14 cellular contexts compared by ENCODE assay signal in the genomic region with DNA sequence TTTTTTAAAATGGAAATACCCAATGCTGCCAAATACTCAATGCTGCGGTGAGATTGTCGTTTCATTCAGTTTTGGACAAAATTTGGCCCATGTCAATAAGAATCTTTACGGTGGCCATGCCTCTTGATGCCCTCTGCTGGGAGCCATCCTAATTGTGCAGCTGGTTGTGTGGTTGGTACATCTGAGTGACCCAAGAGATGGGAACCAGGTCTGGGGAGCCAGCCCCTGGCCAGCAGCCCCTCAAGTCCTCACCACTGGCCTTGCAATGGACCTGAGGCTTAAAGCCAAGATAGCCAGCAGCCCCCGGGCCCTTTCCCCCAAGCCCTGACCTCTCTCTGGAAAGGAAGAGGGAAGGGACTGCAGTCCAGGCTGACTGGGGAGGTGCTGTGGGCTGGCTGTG. TPM values are rescaled to one million over a fixed set of nuclear protein-coding genes. Genes with fewer than 3 reads are reported as not detected.
DNase-seq lines count a peak whose midpoint lies in the region; ATAC-seq and TF ChIP-seq lines count a peak whose summit lies in the region.
"Had no signal": no experiment of that assay in that cellular context is flagged by ENCODE, and none has a peak within 500 bp of the region (broad histone marks: within the 10 kb centered on the region; RNA-seq: fewer than 3 reads in every experiment).

No MANE protein-coding gene starts in this region.

- H3K27ac Mint-ChIP-seq in osteocyte (ENCODE audit: unreplicated experiment): no peak overlapping the region

- peaks cover 11% of the 10 kb centered on the region for H3K36me3 Mint-ChIP-seq in osteocyte (ENCODE audit: unreplicated experiment)

- H3K27me3 ChIP-seq in SK-N-SH (ENCODE audit: insufficient read depth): no peaks in the 10 kb centered on the region
- H3K27me3 ChIP-seq in OCI-LY1 (ENCODE audit: insufficient read depth, low read length): no peaks in the 10 kb centered on the region

- no peaks in the 10 kb centered on the region for H3K27me3 Mint-ChIP-seq in osteocyte (ENCODE audit: unreplicated experiment)

- no peaks in the 10 kb centered on the region for H3K4me1 Mint-ChIP-seq in osteocyte (ENCODE audit: unreplicated experiment)

- CTCF ChIA-PET in SK-N-SH (lab: Yijun Ruan, JAX): interaction anchor here (1.0 to 11.5 kb wide), 3 partner anchors 11 to 81 kb away, joined by 3 to 69 read pairs (median 3); no protein-coding TSS in a partner anchor

- DNase-seq in SK-N-SH: no peak
- DNase-seq in osteocyte (ENCODE audit: extremely low spot score, unreplicated experiment): no peak
- DNase-seq in NCI-H510A treated with DMSO at 0.1 percent for 48 hours (lab: John Stamatoyannopoulos, UW): no peak
- no peak for DNase-seq in GM20000 (ENCODE audit: low spot score)
- DNase-seq in activated naive CD4-positive, alpha-beta T cell treated with anti-CD3 and anti-CD28 coated beads, Interleukin-2, amount 50 U/mL, for 16 hours: no peak
- DNase-seq: activated T-cell treated with anti-CD3 and anti-CD28 coated beads for 4 hours; mucosa of descending colon; OCI-M1; stimulated activated CD4-positive, alpha-beta T cell treated with anti-CD3 and anti-CD28 coated beads, Interleukin-12 subunit alpha, Interleukin-12 subunit beta, amount 100 ng/mL, for 4 hours; T-helper 1 cell had no signal

- H3K9ac ChIP-seq in SK-N-SH (no peak overlapping the region), OCI-LY1 (ENCODE audit: low read length) (no peak overlapping the region)

- H3K27ac ChIP-seq in SK-N-SH (ENCODE audit: low read depth in 2 of 2, low read length in 1 of 2) (no peak overlapping the region), OCI-LY1 (ENCODE audit: low read depth, low read length, poor library complexity, severe bottlenecking) (no peak overlapping the region), cingulate gyrus (ENCODE audit: low read depth, low read length) (peak overlapping the region; percentile 39)

- H2AFZ ChIP-seq in SK-N-SH (ENCODE audit: low read depth) (no peak overlapping the region), OCI-LY1 (ENCODE audit: low read length) (no peak overlapping the region)

- 100% methylated on average over 3 of the region's 4 CpGs for WGBS in SK-N-SH (ENCODE audit: low lambda C conversion rate)

- TF ChIP-seq EP300 in SK-N-SH (IDR thresholded peaks at IDR 0.05; ENCODE audit: borderline replicate concordance in 1 of 2, low read depth in 1 of 2, low read length in 1 of 2): no peak

- H3K4me3 Mint-ChIP-seq in osteocyte (ENCODE audit: unreplicated experiment): no peak overlapping the region

- no peak overlapping the region for H3K4me3 ChIP-seq in SK-N-SH (ENCODE audit: low read depth in 2 of 2, low read length in 1 of 2)
- no peak overlapping the region for H3K4me3 ChIP-seq in OCI-LY1 (ENCODE audit: low read depth, low read length, poor library complexity, severe bottlenecking)
- H3K4me3 ChIP-seq: mucosa of descending colon had no signal

- no peaks in the 10 kb centered on the region for H4K20me1 ChIP-seq in SK-N-SH (ENCODE audit: insufficient read depth)
- H4K20me1 ChIP-seq in OCI-LY1 (ENCODE audit: insufficient read depth, low read length): no peaks in the 10 kb centered on the region

- H3K9me2 ChIP-seq in SK-N-SH: no peaks in the 10 kb centered on the region
- no peaks in the 10 kb centered on the region for H3K9me2 ChIP-seq in OCI-LY1 (ENCODE audit: low read depth, low read length)

- H3K4me1 ChIP-seq in SK-N-SH (ENCODE audit: control insufficient read depth in 1 of 2, insufficient read depth in 2 of 2, low read depth in 1 of 2, low read length in 1 of 2) (no peaks in the 10 kb centered on the region), OCI-LY1 (ENCODE audit: insufficient read depth, low read length, severe bottlenecking) (no peaks in the 10 kb centered on the region)

- H3K79me2 ChIP-seq in SK-N-SH (ENCODE audit: insufficient read depth): peaks cover 6% of the 10 kb centered on the region; the same call in 1 of the 2 replicates
- no peaks in the 10 kb centered on the region for H3K79me2 ChIP-seq in OCI-LY1 (ENCODE audit: insufficient read depth, low read length)

- no peaks in the 10 kb centered on the region for H3K9me3 Mint-ChIP-seq in osteocyte (ENCODE audit: unreplicated experiment)

- H3K9me3 ChIP-seq in SK-N-SH: no peaks in the 10 kb centered on the region
- no peaks in the 10 kb centered on the region for H3K9me3 ChIP-seq in OCI-LY1 (ENCODE audit: low read length)
- H3K9me3 ChIP-seq: mucosa of descending colon had no signal

- H3K36me3 ChIP-seq in SK-N-SH (replicated peaks in 1 of 2; ENCODE audit: control insufficient read depth in 1 of 2, insufficient read depth in 2 of 2, low read length in 1 of 2) (peaks cover 0 to 6% of the 10 kb centered on the region in 2 experiments), OCI-LY1 (ENCODE audit: insufficient read depth, low read length) (no peaks in the 10 kb centered on the region)

- no peak for TF ChIP-seq RAD21 in SK-N-SH (IDR thresholded peaks at IDR 0.05; ENCODE audit: low read length)

- H3F3A ChIP-seq in SK-N-SH (replicated peaks; ENCODE audit: insufficient read depth) (no peaks in the 10 kb centered on the region), OCI-LY1 (ENCODE audit: insufficient read depth, low read length) (no peaks in the 10 kb centered on the region)

- POLR2A ChIA-PET in SK-N-SH (lab: Yijun Ruan, JAX): no interaction called here

- peak; percentile 14; the same call in 1 of the 2 replicates for TF ChIP-seq CTCF in SK-N-SH (IDR thresholded peaks at IDR 0.05)
- TF ChIP-seq CTCF in OCI-LY1 (IDR thresholded peaks at IDR 0.05; ENCODE audit: low read length): peak; percentile 27; the same call in 1 of the 2 replicates
- peak; percentile 31 for TF ChIP-seq CTCF in osteocyte (IDR thresholded peaks at IDR 0.05)
- TF ChIP-seq CTCF in GM20000 (IDR thresholded peaks at IDR 0.05; ENCODE audit: extremely low read depth, missing control alignments): no peak

- ATAC-seq in SK-N-SH treated with all-trans-retinoic acid at 6 μM for 48 hours: no peak
- ATAC-seq: activated CD4-positive, CD25-positive, alpha-beta regulatory T cell treated with anti-CD3 and anti-CD28 coated beads, Interleukin-2, amount 50 U/mL, for 24 hours; mucosa of descending colon had no signal

- H3K4me2 ChIP-seq in SK-N-SH: no peak overlapping the region
- H3K4me2 ChIP-seq in OCI-LY1 (ENCODE audit: low read length): no peak overlapping the region

TF ChIP-seq in SK-N-SH, 30 proteins besides CTCF, POLR2A, EP300 and RAD21 (continues in another document):
- TF ChIP-seq, protein P1, sequence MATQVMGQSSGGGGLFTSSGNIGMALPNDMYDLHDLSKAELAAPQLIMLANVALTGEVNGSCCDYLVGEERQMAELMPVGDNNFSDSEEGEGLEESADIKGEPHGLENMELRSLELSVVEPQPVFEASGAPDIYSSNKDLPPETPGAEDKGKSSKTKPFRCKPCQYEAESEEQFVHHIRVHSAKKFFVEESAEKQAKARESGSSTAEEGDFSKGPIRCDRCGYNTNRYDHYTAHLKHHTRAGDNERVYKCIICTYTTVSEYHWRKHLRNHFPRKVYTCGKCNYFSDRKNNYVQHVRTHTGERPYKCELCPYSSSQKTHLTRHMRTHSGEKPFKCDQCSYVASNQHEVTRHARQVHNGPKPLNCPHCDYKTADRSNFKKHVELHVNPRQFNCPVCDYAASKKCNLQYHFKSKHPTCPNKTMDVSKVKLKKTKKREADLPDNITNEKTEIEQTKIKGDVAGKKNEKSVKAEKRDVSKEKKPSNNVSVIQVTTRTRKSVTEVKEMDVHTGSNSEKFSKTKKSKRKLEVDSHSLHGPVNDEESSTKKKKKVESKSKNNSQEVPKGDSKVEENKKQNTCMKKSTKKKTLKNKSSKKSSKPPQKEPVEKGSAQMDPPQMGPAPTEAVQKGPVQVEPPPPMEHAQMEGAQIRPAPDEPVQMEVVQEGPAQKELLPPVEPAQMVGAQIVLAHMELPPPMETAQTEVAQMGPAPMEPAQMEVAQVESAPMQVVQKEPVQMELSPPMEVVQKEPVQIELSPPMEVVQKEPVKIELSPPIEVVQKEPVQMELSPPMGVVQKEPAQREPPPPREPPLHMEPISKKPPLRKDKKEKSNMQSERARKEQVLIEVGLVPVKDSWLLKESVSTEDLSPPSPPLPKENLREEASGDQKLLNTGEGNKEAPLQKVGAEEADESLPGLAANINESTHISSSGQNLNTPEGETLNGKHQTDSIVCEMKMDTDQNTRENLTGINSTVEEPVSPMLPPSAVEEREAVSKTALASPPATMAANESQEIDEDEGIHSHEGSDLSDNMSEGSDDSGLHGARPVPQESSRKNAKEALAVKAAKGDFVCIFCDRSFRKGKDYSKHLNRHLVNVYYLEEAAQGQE (IDR thresholded peaks at IDR 0.05; ENCODE audit: low read depth, low read length): no peak

TF ChIP-seq in SK-N-SH treated with all-trans-retinoic acid at 6 μM for 48 hours, 23 proteins besides CTCF, POLR2A, EP300 and RAD21 (continues in another document):
- TF ChIP-seq, protein P2, sequence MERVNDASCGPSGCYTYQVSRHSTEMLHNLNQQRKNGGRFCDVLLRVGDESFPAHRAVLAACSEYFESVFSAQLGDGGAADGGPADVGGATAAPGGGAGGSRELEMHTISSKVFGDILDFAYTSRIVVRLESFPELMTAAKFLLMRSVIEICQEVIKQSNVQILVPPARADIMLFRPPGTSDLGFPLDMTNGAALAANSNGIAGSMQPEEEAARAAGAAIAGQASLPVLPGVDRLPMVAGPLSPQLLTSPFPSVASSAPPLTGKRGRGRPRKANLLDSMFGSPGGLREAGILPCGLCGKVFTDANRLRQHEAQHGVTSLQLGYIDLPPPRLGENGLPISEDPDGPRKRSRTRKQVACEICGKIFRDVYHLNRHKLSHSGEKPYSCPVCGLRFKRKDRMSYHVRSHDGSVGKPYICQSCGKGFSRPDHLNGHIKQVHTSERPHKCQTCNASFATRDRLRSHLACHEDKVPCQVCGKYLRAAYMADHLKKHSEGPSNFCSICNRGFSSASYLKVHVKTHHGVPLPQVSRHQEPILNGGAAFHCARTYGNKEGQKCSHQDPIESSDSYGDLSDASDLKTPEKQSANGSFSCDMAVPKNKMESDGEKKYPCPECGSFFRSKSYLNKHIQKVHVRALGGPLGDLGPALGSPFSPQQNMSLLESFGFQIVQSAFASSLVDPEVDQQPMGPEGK (CRISPR knock-in tag; IDR thresholded peaks at IDR 0.05; ENCODE audit: borderline replicate concordance): no peak
- TF ChIP-seq ZFP3 (CRISPR knock-in tag; IDR thresholded peaks at IDR 0.05): no peak

RNA-seq across cellular contexts. Expression of gene ESYT3, which starts 36.4 kb away (rescaled TPM):
- 0.24 and 0.33 TPM in 2 replicates for polyA plus RNA-seq in SK-N-SH (2012; rRNA removed)
- polyA plus RNA-seq in SK-N-SH (2012; cell fraction: cytosol; rRNA removed): 0.12 and 0.20 TPM in 2 replicates
- polyA plus RNA-seq in SK-N-SH (2012; cell fraction: nucleus; rRNA removed): 1.3 and 1.7 TPM in 2 replicates
- total RNA-seq in osteocyte: 0.21 and 0.34 TPM in 2 replicates

RNA-seq across cellular contexts. Expression of gene MRAS, which starts 49.6 kb away (rescaled TPM):
- polyA plus RNA-seq in SK-N-SH (2012; rRNA removed): 25.0 and 28.1 TPM in 2 replicates
- 26.8 and 28.4 TPM in 2 replicates for polyA plus RNA-seq in SK-N-SH (2012; cell fraction: cytosol; rRNA removed)
- 25.7 and 27.4 TPM in 2 replicates for polyA plus RNA-seq in SK-N-SH (2012; cell fraction: nucleus; rRNA removed)
- total RNA-seq in osteocyte: 25.5 and 29.7 TPM in 2 replicates
